In the genomic region with DNA sequence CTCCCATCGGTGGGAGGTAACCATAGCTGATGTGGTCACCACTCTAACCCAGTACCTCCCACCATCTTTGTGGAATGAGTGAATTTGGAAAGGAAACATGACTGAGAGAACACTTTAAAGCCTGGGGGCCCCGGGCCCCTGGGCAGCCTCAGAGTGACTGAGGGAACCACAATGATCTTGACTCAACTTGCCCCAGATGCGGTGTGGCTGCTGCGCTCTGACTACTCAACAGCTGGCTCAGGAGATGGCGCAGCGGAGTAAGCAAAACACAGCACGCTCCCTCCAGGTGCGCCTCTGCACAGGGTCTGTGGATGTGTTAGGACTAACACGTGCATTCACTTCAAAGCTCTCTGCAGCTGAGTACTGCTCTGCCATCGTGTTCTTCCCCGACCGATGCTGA, we compare ENCODE assay signal across 17 cellular contexts. TPM values are rescaled to one million over a fixed set of nuclear protein-coding genes. Genes with fewer than 3 reads are reported as not detected.
DNase-seq lines count a peak whose midpoint lies in the region; ATAC-seq lines count a peak whose summit lies in the region.
"Had no signal": no experiment of that assay in that cellular context is flagged by ENCODE, and none has a peak within 500 bp of the region (broad histone marks: within the 10 kb centered on the region; RNA-seq: fewer than 3 reads in every experiment).

No MANE protein-coding gene starts in this region.

- H3K4me3 Mint-ChIP-seq in activated CD8-positive, alpha-beta T cell treated with anti-CD3 and anti-CD28 coated beads, Interleukin-2, amount 10 ng/mL, durations not matched to agents 7 days and 5 days = no peak overlapping the region
- H3K4me3 Mint-ChIP-seq: IgD-negative memory B cell had no signal

- H3K4me1 Mint-ChIP-seq in activated CD8-positive, alpha-beta T cell treated with anti-CD3 and anti-CD28 coated beads, Interleukin-2, amount 10 ng/mL, durations not matched to agents 7 days and 5 days (ENCODE audit: low read depth) = peaks cover 5% of the 10 kb centered on the region

- H3K9me3 Mint-ChIP-seq in activated CD8-positive, alpha-beta T cell treated with anti-CD3 and anti-CD28 coated beads, Interleukin-2, amount 10 ng/mL, durations not matched to agents 7 days and 5 days (ENCODE audit: insufficient read depth) = no peaks in the 10 kb centered on the region
- H3K9me3 Mint-ChIP-seq: IgD-negative memory B cell had no signal

- peak; percentile 43 for DNase-seq in activated T-cell treated with anti-CD3 and anti-CD28 coated beads for 48 hours (ENCODE audit: low read depth)
- DNase-seq in activated T-cell treated with anti-CD3 and anti-CD28 coated beads, Interleukin-2, amount 50 U/mL, for 1 hour = no peak
- peak; percentile 95 for DNase-seq in Jurkat, Clone E6-1 (ENCODE audit: low read depth, low spot score)
- DNase-seq in activated CD8-positive, alpha-beta T cell treated with anti-CD3 and anti-CD28 coated beads, Interleukin-2, amount 10 ng/mL, durations not matched to agents 7 days and 5 days = no peak
- DNase-seq in stimulated activated CD8-positive, alpha-beta memory T cell treated with anti-CD3 and anti-CD28 coated beads, Interleukin-4, amount 100 ng/mL, for 48 hours = peak; percentile 60
- DNase-seq in COR-L47 (lab: John Stamatoyannopoulos, UW) = no peak
- DNase-seq in NCI-H2227 treated with DMSO at 0.1 percent for 48 hours (lab: John Stamatoyannopoulos, UW) = no peak
- DNase-seq: C1 segment of cervical spinal cord, GDM1, GM23248, NCI-H1105 treated with DMSO at 0.1 percent for 48 hours, NCI-H1694 treated with DMSO at 0.1 percent for 48 hours, NCI-H2107, NCI-H69, RPMI8226 had no signal

- no peaks in the 10 kb centered on the region for H3K36me3 Mint-ChIP-seq in activated CD8-positive, alpha-beta T cell treated with anti-CD3 and anti-CD28 coated beads, Interleukin-2, amount 10 ng/mL, durations not matched to agents 7 days and 5 days (ENCODE audit: low read depth)

- no peak overlapping the region for H3K4me3 ChIP-seq in Jurkat, Clone E6-1 (ENCODE audit: low read length)
- H3K4me3 ChIP-seq: GM23248 had no signal

- H3K27me3 Mint-ChIP-seq in activated CD8-positive, alpha-beta T cell treated with anti-CD3 and anti-CD28 coated beads, Interleukin-2, amount 10 ng/mL, durations not matched to agents 7 days and 5 days (ENCODE audit: low read depth) = no peaks in the 10 kb centered on the region
- H3K27me3 Mint-ChIP-seq: IgD-negative memory B cell had no signal

- POLR2A ChIA-PET in activated CD8-positive, alpha-beta T cell treated with anti-CD3 and anti-CD28 coated beads, Interleukin-2, amount 10 ng/mL, durations not matched to agents 7 days and 5 days (lab: Charles Lee) = interaction anchor here (0.9 to 1.0 kb wide), 3 partner anchors 25 to 92 kb away, joined by 3 to 4 read pairs (median 4); partner anchors contain the start of genes CASTOR1, CCDC157 and SF3A1

- no peak overlapping the region for H3K27ac Mint-ChIP-seq in activated CD8-positive, alpha-beta T cell treated with anti-CD3 and anti-CD28 coated beads, Interleukin-2, amount 10 ng/mL, durations not matched to agents 7 days and 5 days
- H3K27ac Mint-ChIP-seq: IgD-negative memory B cell had no signal

- peak; percentile 18 for ATAC-seq in activated CD8-positive, alpha-beta T cell treated with anti-CD3 and anti-CD28 coated beads, Interleukin-2, amount 10 ng/mL, durations not matched to agents 7 days and 5 days
- ATAC-seq: HCT116 had no signal

- CTCF ChIA-PET in activated CD8-positive, alpha-beta T cell treated with anti-CD3 and anti-CD28 coated beads, Interleukin-2, amount 10 ng/mL, durations not matched to agents 7 days and 5 days (lab: Charles Lee) = interaction anchor here (0.7 to 2.8 kb wide), 4 partner anchors 9 to 260 kb away, joined by 4 to 20 read pairs (median 8); partner anchors contain the start of gene CASTOR1

RNA-seq across cellular contexts. Expression of gene RNF215, which starts 6.0 kb away (rescaled TPM):
- 11.1 TPM for polyA plus RNA-seq in Jurkat, Clone E6-1 (2012; ENCODE audit: insufficient read depth, insufficient read length)
- total RNA-seq in activated CD8-positive, alpha-beta T cell treated with anti-CD3 and anti-CD28 coated beads, Interleukin-2, amount 10 ng/mL, durations not matched to agents 7 days and 5 days = 10 to 100 TPM; 12.0 to 14.6 TPM

RNA-seq across cellular contexts. Expression of gene SEC14L2, which starts 15.6 kb away (rescaled TPM):
- 7.3 TPM for polyA plus RNA-seq in Jurkat, Clone E6-1 (2012; ENCODE audit: insufficient read depth, insufficient read length)
- 10 to 100 TPM in 1 of 2 experiments, 1 to 10 TPM in 1; 9.7 to 13.1 TPM for total RNA-seq in activated CD8-positive, alpha-beta T cell treated with anti-CD3 and anti-CD28 coated beads, Interleukin-2, amount 10 ng/mL, durations not matched to agents 7 days and 5 days

RNA-seq across cellular contexts. Expression of gene CCDC157, which starts 24.4 kb away (rescaled TPM):
- polyA plus RNA-seq in Jurkat, Clone E6-1 (2012; ENCODE audit: insufficient read depth, insufficient read length) = 2.6 TPM
- total RNA-seq in activated CD8-positive, alpha-beta T cell treated with anti-CD3 and anti-CD28 coated beads, Interleukin-2, amount 10 ng/mL, durations not matched to agents 7 days and 5 days = 1 to 10 TPM; 4.3 to 5.0 TPM

RNA-seq across cellular contexts. Expression of gene SF3A1, which starts 24.6 kb away (rescaled TPM):
- polyA plus RNA-seq in Jurkat, Clone E6-1 (2012; ENCODE audit: insufficient read depth, insufficient read length) = 198 TPM
- 100 to 1,000 TPM; 211 to 246 TPM for total RNA-seq in activated CD8-positive, alpha-beta T cell treated with anti-CD3 and anti-CD28 coated beads, Interleukin-2, amount 10 ng/mL, durations not matched to agents 7 days and 5 days

RNA-seq across cellular contexts. Expression of gene MTFP1, which starts 44.3 kb away (rescaled TPM):
- polyA plus RNA-seq in Jurkat, Clone E6-1 (2012; ENCODE audit: insufficient read depth, insufficient read length) = 50.8 TPM
- 10 to 100 TPM; 67.4 to 68.0 TPM for total RNA-seq in activated CD8-positive, alpha-beta T cell treated with anti-CD3 and anti-CD28 coated beads, Interleukin-2, amount 10 ng/mL, durations not matched to agents 7 days and 5 days

Comparison
In these comparisons a context has a peak if more than half of its experiments do, and no peak if none do; other contexts are left out.
1. DNase-seq: peak in activated T-cell treated with anti-CD3 and anti-CD28 coated beads for 48 hours (single experiment), Jurkat, Clone E6-1 (single experiment) and stimulated activated CD8-positive, alpha-beta memory T cell treated with anti-CD3 and anti-CD28 coated beads, Interleukin-4, amount 100 ng/mL, for 48 hours (single experiment); none in activated T-cell treated with anti-CD3 and anti-CD28 coated beads, Interleukin-2, amount 50 U/mL, for 1 hour (single experiment), activated CD8-positive, alpha-beta T cell treated with anti-CD3 and anti-CD28 coated beads, Interleukin-2, amount 10 ng/mL, durations not matched to agents 7 days and 5 days (single experiment), COR-L47 (single experiment) and NCI-H2227 treated with DMSO at 0.1 percent for 48 hours (single experiment).